Comparison of ENCODE assay signal across 21 cellular contexts in genomic region chr10:3397846-3398245, GRCh38.
"Had no signal": no experiment of that assay in that cellular context is flagged by ENCODE, and none has a peak within 500 bp of the region (broad histone marks: within the 10 kb centered on the region; RNA-seq: fewer than 3 reads in every experiment).

No MANE protein-coding gene starts in this region.

- H3K27me3 ChIP-seq: brain microvascular endothelial cell, cardiac muscle cell, MG63 had no signal

- H3K36me3 ChIP-seq: brain microvascular endothelial cell, cardiac muscle cell, MG63 had no signal

- H3K9me3 ChIP-seq: MG63 had no signal

- ATAC-seq: activated CD8-positive, alpha-beta T cell treated with anti-CD3 and anti-CD28 coated beads, Interleukin-2, amount 10 ng/mL, durations not matched to agents 7 days and 5 days; WTC11 had no signal

- DNase-seq: activated CD4-positive, alpha-beta T cell treated with anti-CD3 and anti-CD28 coated beads for 48 hours; activated CD4-positive, alpha-beta T cell treated with anti-CD3 and anti-CD28 coated beads, Interleukin-2, amount 50 U/mL, for 4 hours; activated CD4-positive, CD25-positive, alpha-beta regulatory T cell treated with anti-CD3 and anti-CD28 coated beads, Interleukin-2, amount 50 U/mL, for 72 hours; activated CD8-positive, alpha-beta T cell treated with anti-CD3 and anti-CD28 coated beads, Interleukin-2, amount 10 ng/mL, durations not matched to agents 7 days and 5 days; activated gamma-delta T cell; activated naive CD4-positive, alpha-beta T cell treated with anti-CD3 and anti-CD28 coated beads for 36 hours; activated T-cell treated with anti-CD3 and anti-CD28 coated beads, Interleukin-2, amount 50 U/mL, for 4 hours; MG63; NCI-H1105; NCI-H1436; NCI-H1694 treated with DMSO at 0.1 percent for 48 hours; NCI-H2081; NCI-H510A treated with DMSO at 0.1 percent for 48 hours; NCI-H69; NK-92 treated with Interleukin-12 subunit alpha and Interleukin-12 subunit beta, amount 100 ng/mL, for 24 hours; OCI-M1; SHP77 treated with DMSO at 0.1 percent for 48 hours; T-helper 9 cell had no signal

- H3K27ac ChIP-seq: brain microvascular endothelial cell, cardiac muscle cell had no signal

- H3K4me3 ChIP-seq: cardiac muscle cell, MG63 had no signal
